ENCODE assay signal across 8 cellular contexts in the genomic region with DNA sequence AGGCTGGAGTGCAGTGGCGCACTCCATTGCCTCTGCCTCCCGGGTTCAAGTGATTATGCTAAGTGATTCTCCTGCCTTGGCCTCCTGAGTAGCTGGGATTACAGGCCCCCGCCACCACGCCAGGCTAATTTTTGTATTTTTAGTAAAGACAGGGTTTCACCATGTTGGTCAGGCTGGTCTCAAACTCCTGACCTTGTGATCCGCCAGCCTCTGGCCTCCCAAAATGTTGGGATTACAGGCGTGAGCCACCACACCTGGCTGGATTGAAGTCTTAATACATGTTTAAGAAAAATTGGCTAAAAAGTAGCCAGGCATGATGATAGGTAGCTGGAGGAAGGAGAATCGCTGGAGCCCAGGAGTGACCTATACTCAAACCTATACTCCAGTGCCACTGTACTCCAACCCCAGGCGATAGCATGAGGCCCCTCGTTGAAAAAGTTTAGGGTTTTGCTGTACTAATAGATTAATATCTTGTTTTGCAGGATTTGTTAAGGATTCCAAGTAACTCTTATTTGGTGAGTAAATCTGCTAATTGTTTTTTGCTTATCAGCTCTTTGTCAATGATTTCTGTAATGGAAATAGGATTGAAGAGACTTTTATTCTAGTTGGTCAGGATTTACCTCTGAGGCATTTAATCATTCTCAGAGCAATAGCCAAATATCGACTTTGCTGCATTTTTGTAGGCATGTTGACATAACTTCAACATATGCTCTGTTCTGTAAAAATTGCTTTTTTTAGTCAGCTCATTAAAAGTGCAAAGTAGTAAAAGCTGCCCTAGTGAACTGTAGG. TPM values are rescaled to one million over a fixed set of nuclear protein-coding genes. Genes with fewer than 3 reads are reported as not detected.
DNase-seq lines count a peak whose midpoint lies in the region; TF ChIP-seq lines count a peak whose summit lies in the region.

No MANE protein-coding gene starts in this region.

- peaks cover 38% of the 10 kb centered on the region for H3K4me1 Mint-ChIP-seq in activated CD4-positive, alpha-beta T cell treated with anti-CD3 and anti-CD28 coated beads, Interleukin-2, amount 10 ng/mL, durations not matched to agents 24 days and 14 days
- H3K4me1 Mint-ChIP-seq in glutamatergic neuron (ENCODE audit: low read depth, unreplicated experiment) = peaks cover 10% of the 10 kb centered on the region

- peak overlapping the region; percentile 92 for H3K4me3 Mint-ChIP-seq in activated CD4-positive, alpha-beta T cell treated with anti-CD3 and anti-CD28 coated beads, Interleukin-2, amount 10 ng/mL, durations not matched to agents 24 days and 14 days
- peak overlapping the region; percentile 96 for H3K4me3 Mint-ChIP-seq in glutamatergic neuron (ENCODE audit: unreplicated experiment)

- DNase-seq in HFF-Myc (ENCODE audit: extremely low read depth, low read depth) (no peak), glutamatergic neuron (no peak), D341Med (ENCODE audit: low spot score) (no peak), NCI-H2171 treated with DMSO at 0.1 percent for 48 hours (lab: John Stamatoyannopoulos, UW) (no peak), T-helper 9 cell (no peak), occipital lobe (lab: John Stamatoyannopoulos, UW) (no peak)
- peak; percentile 67 for DNase-seq in activated CD4-positive, alpha-beta T cell treated with anti-CD3 and anti-CD28 coated beads, Interleukin-2, amount 10 ng/mL, durations not matched to agents 24 days and 14 days
- peak; percentile 41 for DNase-seq in stimulated activated CD4-positive, alpha-beta T cell treated with anti-CD3 and anti-CD28 coated beads, Interleukin-4, amount 100 ng/mL, for 24 hours

- H3K27me3 Mint-ChIP-seq in activated CD4-positive, alpha-beta T cell treated with anti-CD3 and anti-CD28 coated beads, Interleukin-2, amount 10 ng/mL, durations not matched to agents 24 days and 14 days = peaks cover 2% of the 10 kb centered on the region
- peaks cover 4% of the 10 kb centered on the region for H3K27me3 Mint-ChIP-seq in glutamatergic neuron (ENCODE audit: unreplicated experiment)

- intact Hi-C loops in activated CD4-positive, alpha-beta T cell treated with anti-CD3 and anti-CD28 coated beads, Interleukin-2, amount 10 ng/mL, durations not matched to agents 24 days and 14 days (cut with micrococcal nuclease) = loop anchor here (5.0 kb wide), 1 partner anchor 56 kb away; no protein-coding TSS in a partner anchor

- H3K4me3 ChIP-seq in HFF-Myc (replicated peaks; ENCODE audit: low read depth, low read length) = peak overlapping the region; percentile 70

- H3K27ac Mint-ChIP-seq in activated CD4-positive, alpha-beta T cell treated with anti-CD3 and anti-CD28 coated beads, Interleukin-2, amount 10 ng/mL, durations not matched to agents 24 days and 14 days = peak overlapping the region; percentile 99
- peak overlapping the region; percentile 55 for H3K27ac Mint-ChIP-seq in glutamatergic neuron (ENCODE audit: unreplicated experiment)

- peaks cover 73% of the 10 kb centered on the region for H3K36me3 Mint-ChIP-seq in activated CD4-positive, alpha-beta T cell treated with anti-CD3 and anti-CD28 coated beads, Interleukin-2, amount 10 ng/mL, durations not matched to agents 24 days and 14 days (ENCODE audit: low read depth)
- no peaks in the 10 kb centered on the region for H3K36me3 Mint-ChIP-seq in glutamatergic neuron (ENCODE audit: unreplicated experiment)

- H3K9me3 Mint-ChIP-seq in activated CD4-positive, alpha-beta T cell treated with anti-CD3 and anti-CD28 coated beads, Interleukin-2, amount 10 ng/mL, durations not matched to agents 24 days and 14 days = peaks cover 5% of the 10 kb centered on the region
- peaks cover 3% of the 10 kb centered on the region for H3K9me3 Mint-ChIP-seq in glutamatergic neuron (ENCODE audit: unreplicated experiment)

- TF ChIP-seq CTCF in HFF-Myc (IDR thresholded peaks at IDR 0.05; ENCODE audit: low read depth, low read length, missing control alignments) (no peak), glutamatergic neuron (IDR thresholded peaks at IDR 0.05; ENCODE audit: partially characterized antibody, unreplicated experiment) (no peak)

RNA-seq across cellular contexts. Expression of a gene that starts 2.0 kb away (rescaled TPM):
- total RNA-seq in activated CD4-positive, alpha-beta T cell treated with anti-CD3 and anti-CD28 coated beads, Interleukin-2, amount 10 ng/mL, durations not matched to agents 24 days and 14 days = 143 and 145 TPM in 2 replicates
- total RNA-seq in glutamatergic neuron (ENCODE audit: unreplicated experiment) = 12.3 TPM
- 13.4 TPM for total RNA-seq in occipital lobe

RNA-seq across cellular contexts. Expression of a gene that starts 45.0 kb away (rescaled TPM):
- 47.5 and 50.7 TPM in 2 replicates for total RNA-seq in activated CD4-positive, alpha-beta T cell treated with anti-CD3 and anti-CD28 coated beads, Interleukin-2, amount 10 ng/mL, durations not matched to agents 24 days and 14 days
- total RNA-seq in glutamatergic neuron (ENCODE audit: unreplicated experiment) = 39.8 TPM
- 39.8 TPM for total RNA-seq in occipital lobe

Comparison
In these comparisons a context has a peak if more than half of its experiments do, and no peak if none do; other contexts are left out.
1. DNase-seq: peak in activated CD4-positive, alpha-beta T cell treated with anti-CD3 and anti-CD28 coated beads, Interleukin-2, amount 10 ng/mL, durations not matched to agents 24 days and 14 days (single experiment) and stimulated activated CD4-positive, alpha-beta T cell treated with anti-CD3 and anti-CD28 coated beads, Interleukin-4, amount 100 ng/mL, for 24 hours (single experiment); none in HFF-Myc (single experiment), glutamatergic neuron (single experiment), D341Med (single experiment), NCI-H2171 treated with DMSO at 0.1 percent for 48 hours (single experiment), T-helper 9 cell (single experiment) and occipital lobe (single experiment).